Comparison of ENCODE assay signal across 19 cellular contexts in genomic region chr1:226378071-226378470, GRCh38.
"Had no signal": no experiment of that assay in that cellular context is flagged by ENCODE, and none has a peak within 500 bp of the region (broad histone marks: within the 10 kb centered on the region; RNA-seq: fewer than 3 reads in every experiment).

No MANE protein-coding gene starts in this region.

- H3K27ac Mint-ChIP-seq: activated CD4-positive, alpha-beta T cell treated with anti-CD3 and anti-CD28 coated beads, Interleukin-2, amount 10 ng/mL, durations not matched to agents 24 days and 14 days; activated CD8-positive, alpha-beta T cell treated with anti-CD3 and anti-CD28 coated beads for 36 hours; activated naive CD8-positive, alpha-beta T cell treated with anti-CD3 and anti-CD28 coated beads for 36 hours; mesothelial cell of epicardium; nephron had no signal

- ATAC-seq: activated CD8-positive, alpha-beta T cell treated with anti-CD3 and anti-CD28 coated beads for 36 hours; esophagus mucosa; gastroesophageal sphincter; left cardiac atrium had no signal

- H3K27me3 Mint-ChIP-seq: activated CD4-positive, alpha-beta T cell treated with anti-CD3 and anti-CD28 coated beads, Interleukin-2, amount 10 ng/mL, durations not matched to agents 24 days and 14 days; activated CD8-positive, alpha-beta T cell treated with anti-CD3 and anti-CD28 coated beads for 36 hours; activated naive CD8-positive, alpha-beta T cell treated with anti-CD3 and anti-CD28 coated beads for 36 hours had no signal

- H3K4me1 ChIP-seq: gastroesophageal sphincter, sigmoid colon, thyroid gland had no signal

- H3K9ac ChIP-seq: parathyroid adenoma had no signal

- H3K9me3 ChIP-seq: gastroesophageal sphincter, heart right ventricle, sigmoid colon, thyroid gland had no signal

- H3K79me2 ChIP-seq: parathyroid adenoma had no signal

- H2AFZ ChIP-seq: parathyroid adenoma had no signal

- H3K27ac ChIP-seq: gastroesophageal sphincter, heart right ventricle, parathyroid adenoma, sigmoid colon, thyroid gland had no signal

- H3K27me3 ChIP-seq: gastroesophageal sphincter, heart right ventricle, sigmoid colon, thyroid gland had no signal

- DNase-seq: activated CD4-positive, alpha-beta T cell treated with anti-CD3 and anti-CD28 coated beads, Interleukin-2, amount 10 ng/mL, durations not matched to agents 24 days and 14 days; activated CD8-positive, alpha-beta T cell treated with anti-CD3 and anti-CD28 coated beads for 36 hours; activated gamma-delta T cell; activated naive CD8-positive, alpha-beta T cell treated with anti-CD3 and anti-CD28 coated beads for 36 hours; activated T-cell treated with anti-CD3 and anti-CD28 coated beads, Interleukin-2, amount 50 U/mL, for 48 hours; amygdala; effector CD8-positive, alpha-beta T cell; heart right ventricle; left cardiac atrium; sigmoid colon; stimulated activated naive CD4-positive, alpha-beta T cell treated with Interleukin-2 at 50 U/mL for 16 hours; T1000; thyroid gland had no signal

- H3K4me1 Mint-ChIP-seq: mesothelial cell of epicardium, nephron had no signal

- H3K9me3 Mint-ChIP-seq: activated CD4-positive, alpha-beta T cell treated with anti-CD3 and anti-CD28 coated beads, Interleukin-2, amount 10 ng/mL, durations not matched to agents 24 days and 14 days; activated CD8-positive, alpha-beta T cell treated with anti-CD3 and anti-CD28 coated beads for 36 hours; activated naive CD8-positive, alpha-beta T cell treated with anti-CD3 and anti-CD28 coated beads for 36 hours; mesothelial cell of epicardium; nephron had no signal

- H3K4me3 ChIP-seq: gastroesophageal sphincter, heart right ventricle, lung, sigmoid colon, thyroid gland had no signal

- H3K4me3 Mint-ChIP-seq: activated CD4-positive, alpha-beta T cell treated with anti-CD3 and anti-CD28 coated beads, Interleukin-2, amount 10 ng/mL, durations not matched to agents 24 days and 14 days; activated CD8-positive, alpha-beta T cell treated with anti-CD3 and anti-CD28 coated beads for 36 hours; activated naive CD8-positive, alpha-beta T cell treated with anti-CD3 and anti-CD28 coated beads for 36 hours; mesothelial cell of epicardium; nephron had no signal
